ENCODE assay signal across 28 cellular contexts in the genomic region with DNA sequence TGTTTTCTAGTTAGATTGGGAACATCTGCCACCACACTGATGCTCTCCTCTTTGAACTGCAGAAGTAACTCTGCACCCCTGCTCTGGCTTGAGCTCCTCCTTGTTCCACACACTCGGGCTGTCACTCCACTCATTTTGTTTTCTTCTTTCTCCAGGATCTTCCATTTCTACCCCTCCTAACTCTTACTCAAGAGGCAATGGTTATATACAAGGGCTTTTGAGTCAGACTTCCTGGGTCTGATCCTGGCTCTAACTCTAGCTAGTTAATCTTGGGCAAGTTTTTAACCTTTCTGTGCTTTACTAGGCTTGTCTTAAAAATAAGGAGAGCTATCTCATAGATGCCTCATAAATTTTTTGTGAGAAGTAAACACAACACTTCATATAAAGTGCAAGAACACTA. TPM values are rescaled to one million over a fixed set of nuclear protein-coding genes. Genes with fewer than 3 reads are reported as not detected.
DNase-seq lines count a peak whose midpoint lies in the region; ATAC-seq and TF ChIP-seq lines count a peak whose summit lies in the region.
"Had no signal": no experiment of that assay in that cellular context is flagged by ENCODE, and none has a peak within 500 bp of the region (broad histone marks: within the 10 kb centered on the region; RNA-seq: fewer than 3 reads in every experiment).

No MANE protein-coding gene starts in this region.

- peak overlapping the region; percentile 76 for H2AFZ ChIP-seq in Loucy (ENCODE audit: low read length)

- no peak overlapping the region for H3K9ac ChIP-seq in Loucy (ENCODE audit: low read depth, low read length, poor library complexity, severe bottlenecking)

- H3K9me3 ChIP-seq in Loucy (ENCODE audit: insufficient read depth, low read depth, low read length) (no peaks in the 10 kb centered on the region), left lung (no peaks in the 10 kb centered on the region), prostate gland (no peaks in the 10 kb centered on the region)
- H3K9me3 ChIP-seq: A549, BE2C, psoas muscle, sigmoid colon, vagina had no signal

- no peaks in the 10 kb centered on the region for H3K27me3 ChIP-seq in Loucy (ENCODE audit: insufficient read depth, low read length, poor library complexity, severe bottlenecking)
- H3K27me3 ChIP-seq in left lung: no peaks in the 10 kb centered on the region
- H3K27me3 ChIP-seq in prostate gland (replicated peaks; ENCODE audit: insufficient read depth): no peaks in the 10 kb centered on the region
- H3K27me3 ChIP-seq: BE2C, foreskin keratinocyte, heart left ventricle, sigmoid colon, vagina had no signal

- no peaks in the 10 kb centered on the region for H3F3A ChIP-seq in Loucy (ENCODE audit: low read depth)

- H3K4me3 ChIP-seq in Loucy (ENCODE audit: low read length, poor library complexity, severe bottlenecking): no peak overlapping the region
- H3K4me3 ChIP-seq in left lung: no peak overlapping the region
- no peak overlapping the region for H3K4me3 ChIP-seq in prostate gland
- H3K4me3 ChIP-seq: A549, heart left ventricle, K562, psoas muscle, sigmoid colon, vagina had no signal

- no peaks in the 10 kb centered on the region for H4K20me1 ChIP-seq in Loucy (ENCODE audit: insufficient read depth, low read length, poor library complexity, severe bottlenecking)

- peak; percentile 39 for ATAC-seq in left lung
- no peak for ATAC-seq in GM19035 (IDR thresholded peaks at IDR 0.05; ENCODE audit: unreplicated experiment)
- ATAC-seq: A549; activated CD4-positive, alpha-beta T cell treated with anti-CD3 and anti-CD28 coated beads for 36 hours; heart left ventricle; K562; left colon; psoas muscle; Right ventricle myocardium inferior had no signal

- no peak for TF ChIP-seq POLR2A in prostate gland (IDR thresholded peaks at IDR 0.05)

- no peaks in the 10 kb centered on the region for H3K9me2 ChIP-seq in Loucy (replicated peaks; ENCODE audit: low read depth, low read length)

- H3K4me1 ChIP-seq in Loucy (ENCODE audit: insufficient read depth, low read length, poor library complexity, severe bottlenecking): peaks cover 22% of the 10 kb centered on the region
- peaks cover 0 to 3% of the 10 kb centered on the region in 2 donors for H3K4me1 ChIP-seq in left lung
- no peaks in the 10 kb centered on the region for H3K4me1 ChIP-seq in prostate gland (replicated peaks)
- H3K4me1 ChIP-seq: A549, BE2C had no signal

- peak; percentile 38 for DNase-seq in EH (ENCODE audit: low read depth)
- DNase-seq in epithelial cell of prostate (ENCODE audit: low read depth, low spot score): no peak
- DNase-seq in left lung: no peak
- no peak for DNase-seq in NCI-H2171 treated with DMSO at 0.1 percent for 48 hours (lab: John Stamatoyannopoulos, UW)
- DNase-seq in activated CD4-positive, alpha-beta T cell treated with anti-CD3 and anti-CD28 coated beads, Interleukin-2, amount 50 U/mL, for 1 hour: no peak
- DNase-seq in prostate gland (ENCODE audit: low spot score): no peak
- DNase-seq: activated CD4-positive, alpha-beta T cell treated with anti-CD3 and anti-CD28 coated beads for 36 hours; activated gamma-delta T cell; BE2C; CD8-positive, alpha-beta memory T cell; DMS 273 treated with DMSO at 0.1 percent for 48 hours; heart left ventricle; left colon; mesendoderm; NCI-H1436; NCI-H2107; NCI-H446 treated with DMSO at 0.1 percent for 48 hours; psoas muscle; sigmoid colon; stimulated activated CD4-positive, alpha-beta T cell treated with anti-CD3 and anti-CD28 coated beads, Interleukin-15, amount 100 ng/mL, for 24 hours; stimulated activated naive CD4-positive, alpha-beta T cell had no signal

- H3K36me3 ChIP-seq in Loucy (ENCODE audit: insufficient read depth, low read length): no peaks in the 10 kb centered on the region
- no peaks in the 10 kb centered on the region for H3K36me3 ChIP-seq in left lung
- H3K36me3 ChIP-seq in prostate gland: no peaks in the 10 kb centered on the region
- H3K36me3 ChIP-seq: BE2C, heart left ventricle, sigmoid colon, vagina had no signal

- TF ChIP-seq CTCF in Loucy (conservative IDR thresholded peaks at IDR 0.05; ENCODE audit: low read length) (no peak), left lung (IDR thresholded peaks at IDR 0.05) (no peak), prostate gland (IDR thresholded peaks at IDR 0.05) (no peak)

- no peaks in the 10 kb centered on the region for H3K79me2 ChIP-seq in Loucy (ENCODE audit: insufficient read depth, low read length)

- H3K4me2 ChIP-seq in Loucy (ENCODE audit: low read depth, low read length, poor library complexity, severe bottlenecking): no peak overlapping the region
- H3K4me2 ChIP-seq: A549 had no signal

- WGBS in prostate gland: 61% methylated on average over 1 of the region's 1 CpG

- intact Hi-C loops in left lung (cut with DNase I) (no loop called here), prostate gland (cut with DNase I) (no loop called here)

- H3K27ac ChIP-seq in epithelial cell of prostate (peak overlapping the region; percentile 50), left lung (no peak overlapping the region), prostate gland (no peak overlapping the region)
- H3K27ac ChIP-seq: A549, foreskin keratinocyte, heart left ventricle, psoas muscle, sigmoid colon, vagina had no signal

RNA-seq across cellular contexts. Expression of a gene that starts 45.3 kb away (rescaled TPM):
- total RNA-seq in left lung (10 to 100 TPM; 27.3 to 32.4 TPM), prostate gland (10 to 100 TPM; 30.2 to 40.4 TPM)
